Comparison of ENCODE assay signal across 13 cellular contexts in the genomic region with DNA sequence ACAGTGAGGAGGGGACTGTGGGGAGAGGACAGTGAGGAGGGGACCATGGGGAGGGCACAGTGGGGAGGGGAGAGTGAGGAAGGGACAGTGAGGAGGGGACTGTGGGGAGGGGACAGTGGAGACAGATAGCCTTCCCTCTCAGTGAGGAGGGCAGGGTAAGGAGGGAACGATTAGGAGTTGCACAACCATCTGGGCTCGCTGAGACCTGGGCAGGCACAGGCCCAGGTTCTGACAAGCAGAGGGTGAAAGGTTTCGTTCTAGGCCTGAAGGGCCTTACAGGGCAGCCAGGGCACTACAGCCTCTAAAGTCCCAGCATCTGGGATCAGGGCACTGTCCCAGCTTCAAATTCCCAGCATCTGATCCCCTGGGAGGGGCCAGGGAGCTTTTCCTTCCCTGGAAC. TPM values are rescaled to one million over a fixed set of nuclear protein-coding genes. Genes with fewer than 3 reads are reported as not detected.
DNase-seq lines count a peak whose midpoint lies in the region; ATAC-seq, FAIRE-seq and TF ChIP-seq lines count a peak whose summit lies in the region.
"Not testable (repeated sequence)": the region's sequence is repeated elsewhere in the genome, so short reads cannot be mapped to it uniquely, and the experiment has no call there.
"Had no signal": no experiment of that assay in that cellular context is flagged by ENCODE, and none has a peak within 500 bp of the region (broad histone marks: within the 10 kb centered on the region; RNA-seq: fewer than 3 reads in every experiment).

No MANE protein-coding gene starts in this region.

- not testable (repeated sequence) for H3K4me1 ChIP-seq in HCT116 (ENCODE audit: control insufficient read depth in 1 of 2, insufficient read depth in 2 of 2, low read length in 2 of 2); GM12878 (ENCODE audit: control insufficient read depth, insufficient read depth, low read length); foreskin keratinocyte; mucosa of descending colon (ENCODE audit: low read depth)

- not testable (repeated sequence) for H3K9ac ChIP-seq in HCT116 (ENCODE audit: low read length); GM12878 (ENCODE audit: control insufficient read depth, insufficient read depth, low read length)

- not testable (repeated sequence) for H3K9me3 Mint-ChIP-seq in WTC11

- not testable (repeated sequence) for H3K27ac ChIP-seq in HCT116 (ENCODE audit: low read depth, low read length); GM12878 (ENCODE audit: control insufficient read depth, insufficient read depth); foreskin keratinocyte

- TF ChIP-seq CTCF in HCT116 (IDR thresholded peaks at IDR 0.05 in 2 of 3, conservative IDR thresholded peaks at IDR 0.05 in 1 of 3; ENCODE audit: borderline replicate concordance in 1 of 3, insufficient read depth in 1 of 3, low read depth in 2 of 3, low read length in 2 of 3); WTC11 (IDR thresholded peaks at IDR 0.05); GM12878 (IDR thresholded peaks at IDR 0.05 in 2 of 3, conservative IDR thresholded peaks at IDR 0.05 in 1 of 3; ENCODE audit: control insufficient read depth in 2 of 3, extremely low read depth in 1 of 3, insufficient read depth in 1 of 3, low read depth in 3 of 3, low read length in 3 of 3); foreskin keratinocyte (conservative IDR thresholded peaks at IDR 0.05); mucosa of descending colon (IDR thresholded peaks at IDR 0.05): not testable (repeated sequence)

- not testable (repeated sequence) for DNase-seq in HCT116 (ENCODE audit: low read depth, low spot score); WTC11 (ENCODE audit: low spot score); GM12878 (ENCODE audit: low read depth, low spot score); foreskin keratinocyte; left lobe of liver (ENCODE audit: low spot score); mucosa of descending colon; stimulated activated naive CD8-positive, alpha-beta T cell treated with anti-CD3 and anti-CD28 coated beads, Interleukin-15, Interleukin-2, amounts not matched to agents 100 U/mL and 50 U/mL, for 24 hours

- in situ Hi-C loops in GM12878 (cut with MboI), result not testable (repeated sequence)

- peaks cover 73% of the 10 kb centered on the region for H3K27me3 Mint-ChIP-seq in WTC11 (ENCODE audit: low read depth)

- TF ChIP-seq RAD21 in HCT116 (IDR thresholded peaks at IDR 0.05; ENCODE audit: low read depth); GM12878 (IDR thresholded peaks at IDR 0.05; ENCODE audit: insufficient read depth, low read depth, low read length): not testable (repeated sequence)

- H2AFZ ChIP-seq in HCT116 (ENCODE audit: low read depth, low read length, poor library complexity, severe bottlenecking); GM12878 (ENCODE audit: control insufficient read depth, low read depth, low read length): not testable (repeated sequence)

- FAIRE-seq in GM12878 (lab: Jason Lieb, UNC), result not testable (repeated sequence)

- not testable (repeated sequence) for TF ChIP-seq POLR2A in HCT116 (IDR thresholded peaks at IDR 0.05; ENCODE audit: borderline replicate concordance, extremely low read depth, insufficient read depth, insufficient read length); GM12878 (IDR thresholded peaks at IDR 0.05; ENCODE audit: low read depth, low read length)

- SMC1A ChIA-PET in GM12878 (lab: Charles Lee; ENCODE audit: uncharacterized antibody, unreplicated experiment), result not testable (repeated sequence)

- not testable (repeated sequence) for BruUV-seq in HCT116 (replicated peaks; lab: Mats Ljungman, UMichigan); GM12878 (replicated peaks; lab: Mats Ljungman, UMichigan)

- POLR2A ChIA-PET in HCT116 (lab: Charles Lee); WTC11 (lab: Charles Lee); GM12878 (lab: Charles Lee): not testable (repeated sequence)

- RAD21 ChIA-PET in HCT116 (lab: Charles Lee; ENCODE audit: low non-redundant PET in 1 of 2, low total read pairs in 2 of 2, uncharacterized antibody in 2 of 2, unreplicated experiment in 2 of 2); GM12878 (lab: Charles Lee; ENCODE audit: unreplicated experiment): not testable (repeated sequence)

- H4K20me1 ChIP-seq in HCT116 (ENCODE audit: insufficient read depth); GM12878 (ENCODE audit: control insufficient read depth, insufficient read depth): not testable (repeated sequence)

- H3K79me2 ChIP-seq in HCT116 (ENCODE audit: insufficient read depth, low read length); GM12878 (ENCODE audit: control insufficient read depth, insufficient read depth, low read length): not testable (repeated sequence)

- TF ChIP-seq EP300 in GM12878 (IDR thresholded peaks at IDR 0.05; ENCODE audit: borderline replicate concordance in 1 of 2, control insufficient read depth in 1 of 2, low read depth in 2 of 2, low read length in 2 of 2), result not testable (repeated sequence)

- intact Hi-C loops in HCT116 (cut with micrococcal nuclease); GM12878 (cut with micrococcal nuclease; ENCODE audit: unreplicated experiment); mucosa of descending colon (cut with DNase I, micrococcal nuclease): not testable (repeated sequence)

- H3K27me3 ChIP-seq in HCT116 (ENCODE audit: insufficient read depth, low read length), result not testable (repeated sequence)
- H3K27me3 ChIP-seq in GM12878 (replicated peaks in 1 of 2; ENCODE audit: control insufficient read depth in 2 of 2, insufficient read depth in 2 of 2, low read length in 1 of 2) (peaks cover 9 to 24% of the 10 kb centered on the region in 2 experiments), foreskin keratinocyte (peaks cover 55% of the 10 kb centered on the region)

- H3K4me1 Mint-ChIP-seq in WTC11, result not testable (repeated sequence)

- not testable (repeated sequence) for H3K4me3 ChIP-seq in HCT116 (replicated peaks in 1 of 2; ENCODE audit: low read depth in 1 of 2, low read length in 2 of 2); GM12878; mucosa of descending colon

- ATAC-seq in HCT116 (peak; percentile 27; the same call in 1 of the 2 replicates), WTC11 (peak; percentile 12; the same call in 1 of the 2 replicates), GM12878 (peak; percentile 50), foreskin keratinocyte (peak; percentile 6), left lobe of liver (peak; percentile 94), mucosa of descending colon (peak; percentile 18)
- ATAC-seq in stimulated activated naive CD8-positive, alpha-beta T cell treated with anti-CD3 and anti-CD28 coated beads, Interleukin-15, Interleukin-2, amounts not matched to agents 100 U/mL and 50 U/mL, for 24 hours, result peak; percentile 32

- H3K4me2 ChIP-seq in HCT116 (ENCODE audit: low read length); GM12878 (ENCODE audit: control insufficient read depth, insufficient read depth): not testable (repeated sequence)

- H3K27ac Mint-ChIP-seq in WTC11, result not testable (repeated sequence)

- H3K9me3 ChIP-seq in HCT116 (ENCODE audit: control insufficient read depth in 1 of 2, insufficient read depth in 1 of 2, low read depth in 1 of 2, low read length in 2 of 2); GM12878 (replicated peaks; ENCODE audit: control insufficient read depth, insufficient read depth, low read length); mucosa of descending colon: not testable (repeated sequence)

- H3K36me3 Mint-ChIP-seq in WTC11, result not testable (repeated sequence)

- not testable (repeated sequence) for H3K36me3 ChIP-seq in HCT116 (ENCODE audit: control insufficient read depth in 1 of 2, insufficient read depth in 2 of 2, low read length in 2 of 2); GM12878 (ENCODE audit: control insufficient read depth in 2 of 2, insufficient read depth in 2 of 2, low read length in 1 of 2); mucosa of descending colon (ENCODE audit: low read depth)

- WGBS in GM12878 (ENCODE audit: insufficient coverage, insufficient replicate concordance, low lambda C conversion rate, missing lambda C conversion rate), result 65% methylated on average over 3 of the region's 3 CpGs

- H3K4me3 Mint-ChIP-seq in WTC11, result peak overlapping the region; percentile 41; the same call in 1 of the 2 replicates

- not testable (repeated sequence) for H3K9me2 ChIP-seq in HCT116 (ENCODE audit: insufficient read depth)

- CTCF ChIA-PET in HCT116 (lab: Charles Lee); WTC11 (lab: Charles Lee); GM12878 (lab: Yijun Ruan, JAX): not testable (repeated sequence)

RNA-seq across cellular contexts. Expression of a gene that starts 2.1 kb away (rescaled TPM):
- total RNA-seq in HCT116 (2021; ENCODE audit: unreplicated experiment) (not detected), WTC11 (2021) (not detected in 3 replicates), GM12878 (2014; rRNA removed) (not detected in 2 replicates), GM12878 (2014; rRNA removed; fragmentation: Illumina TruSeq; extraction: Trizol) (not detected in 2 replicates), GM12878 (2021) (not detected in 2 replicates), foreskin keratinocyte (not detected in 2 replicates), left lobe of liver (0.40 TPM), mucosa of descending colon (not detected)
- not detected in 2 replicates for polyA plus RNA-seq in HCT116 (2012)
- total RNA-seq in GM12878 (2013; cell fraction: nucleolus; rRNA removed), result not detected in 2 replicates
- not detected for polyA plus RNA-seq in GM12878 (2011; ENCODE audit: low read depth)
- polyA plus RNA-seq in GM12878 (2011; rRNA removed) (not detected in 2 replicates), GM12878 (2014; fragmentation: Illumina TruSeq; extraction: Trizol) (not detected in 2 replicates), GM12878 (2014; fragmentation: Nextera tagmentation; extraction: Ambion mirVana) (not detected), GM12878 (2014; rRNA removed) (0.23 TPM in 1 of 2 replicates, not detected in the other), GM12878 (2016; fragmentation: Nextera tagmentation; extraction: Ambion mirVana) (not detected), foreskin keratinocyte (not detected in 2 replicates)
- polyA plus RNA-seq in GM12878 (2011; cell fraction: cytosol; rRNA removed), result not detected in 2 replicates
- polyA plus RNA-seq in GM12878 (2011; cell fraction: nucleus; rRNA removed), result not detected in 2 replicates
- polyA plus RNA-seq in GM12878 (2012), result not detected in 2 replicates
- polyA minus RNA-seq in GM12878 (2011; rRNA and poly(A)+ RNA removed), result not detected in 2 replicates
- polyA minus RNA-seq in GM12878 (2011; cell fraction: cytosol; rRNA and poly(A)+ RNA removed), result not detected in 2 replicates
- polyA minus RNA-seq in GM12878 (2011; cell fraction: nucleus; rRNA and poly(A)+ RNA removed), result not detected in 2 replicates
- total RNA-seq: A673; Caco-2; CD8-positive, alpha-beta memory T cell; H4 had no signal
- polyA plus RNA-seq: BJ; CD14-positive monocyte; CD8-positive, alpha-beta memory T cell had no signal

RNA-seq across cellular contexts. Expression of a gene that starts 9.0 kb away (rescaled TPM):
- total RNA-seq in HCT116 (2021; ENCODE audit: unreplicated experiment) (3.0 TPM), WTC11 (2021) (1.8 to 2.6 TPM (median 2.4 TPM) in 3 replicates), GM12878 (2014; rRNA removed) (not detected in 2 replicates), GM12878 (2014; rRNA removed; fragmentation: Illumina TruSeq; extraction: Trizol) (not detected in 2 replicates), GM12878 (2021) (0.48 and 0.92 TPM in 2 replicates), foreskin keratinocyte (not detected in 2 replicates), left lobe of liver (67.1 TPM), mucosa of descending colon (1 to 10 TPM in 2 of 3 donors, not detected in 1; 2.9 to 3.4 TPM)
- 4.4 and 6.3 TPM in 2 replicates for polyA plus RNA-seq in HCT116 (2012)
- total RNA-seq in GM12878 (2013; cell fraction: nucleolus; rRNA removed), result not detected in 2 replicates
- polyA plus RNA-seq in GM12878 (2011; ENCODE audit: low read depth), result not detected
- polyA plus RNA-seq in GM12878 (2011; rRNA removed) (0.30 TPM in 1 of 2 replicates, not detected in the other), GM12878 (2014; fragmentation: Illumina TruSeq; extraction: Trizol) (not detected in 2 replicates), GM12878 (2014; fragmentation: Nextera tagmentation; extraction: Ambion mirVana) (not detected), GM12878 (2014; rRNA removed) (0.25 TPM in 1 of 2 replicates, not detected in the other), GM12878 (2016; fragmentation: Nextera tagmentation; extraction: Ambion mirVana) (under 1 TPM in 1 of 2 experiments, not detected in 1; 0.96 TPM), foreskin keratinocyte (not detected in 2 replicates)
- 0.88 and 1.3 TPM in 2 replicates for polyA plus RNA-seq in GM12878 (2011; cell fraction: cytosol; rRNA removed)
- polyA plus RNA-seq in GM12878 (2011; cell fraction: nucleus; rRNA removed), result 1.6 and 2.2 TPM in 2 replicates
- 0.66 TPM in 1 of 2 replicates, not detected in the other for polyA plus RNA-seq in GM12878 (2012)
- polyA minus RNA-seq in GM12878 (2011; rRNA and poly(A)+ RNA removed), result not detected in 2 replicates
- 8.8 TPM in 1 of 2 replicates, not detected in the other for polyA minus RNA-seq in GM12878 (2011; cell fraction: cytosol; rRNA and poly(A)+ RNA removed)
- polyA minus RNA-seq in GM12878 (2011; cell fraction: nucleus; rRNA and poly(A)+ RNA removed), result 2.3 TPM in 1 of 2 replicates, not detected in the other
- total RNA-seq: CD8-positive, alpha-beta memory T cell had no signal

RNA-seq across cellular contexts. Expression of a gene that starts 11.3 kb away (rescaled TPM):
- not detected for total RNA-seq in HCT116 (2021; ENCODE audit: unreplicated experiment)
- polyA plus RNA-seq in HCT116 (2012), result 0.14 and 0.36 TPM in 2 replicates
- 0.41 to 0.53 TPM (median 0.52 TPM) in 3 replicates for total RNA-seq in WTC11 (2021)
- not detected in 2 replicates for total RNA-seq in GM12878 (2013; cell fraction: nucleolus; rRNA removed)
- total RNA-seq in GM12878 (2014; rRNA removed), result not detected in 2 replicates
- total RNA-seq in GM12878 (2014; rRNA removed; fragmentation: Illumina TruSeq; extraction: Trizol), result not detected in 2 replicates
- 0.49 TPM in 1 of 2 replicates, not detected in the other for total RNA-seq in GM12878 (2021)
- not detected for polyA plus RNA-seq in GM12878 (2011; ENCODE audit: low read depth)
- not detected in 2 replicates for polyA plus RNA-seq in GM12878 (2011; rRNA removed)
- polyA plus RNA-seq in GM12878 (2011; cell fraction: cytosol; rRNA removed), result 0.13 TPM in 1 of 2 replicates, not detected in the other
- 0.28 TPM in 1 of 2 replicates, not detected in the other for polyA plus RNA-seq in GM12878 (2011; cell fraction: nucleus; rRNA removed)
- polyA plus RNA-seq in GM12878 (2012), result not detected in 2 replicates
- polyA plus RNA-seq in GM12878 (2014; fragmentation: Illumina TruSeq; extraction: Trizol), result not detected in 2 replicates
- polyA plus RNA-seq in GM12878 (2014; fragmentation: Nextera tagmentation; extraction: Ambion mirVana), result not detected
- not detected in 2 replicates for polyA plus RNA-seq in GM12878 (2014; rRNA removed)
- polyA plus RNA-seq in GM12878 (2016; fragmentation: Nextera tagmentation; extraction: Ambion mirVana), result not detected
- not detected in 2 replicates for polyA minus RNA-seq in GM12878 (2011; rRNA and poly(A)+ RNA removed)
- polyA minus RNA-seq in GM12878 (2011; cell fraction: cytosol; rRNA and poly(A)+ RNA removed), result 1.4 TPM in 1 of 2 replicates, not detected in the other
- not detected in 2 replicates for polyA minus RNA-seq in GM12878 (2011; cell fraction: nucleus; rRNA and poly(A)+ RNA removed)
- total RNA-seq in foreskin keratinocyte, result not detected in 2 replicates
- polyA plus RNA-seq in foreskin keratinocyte, result 0.07 TPM in 1 of 2 replicates, not detected in the other
- total RNA-seq in left lobe of liver, result 0.81 TPM
- under 1 TPM in 1 of 3 donors, not detected in 2; 0.41 TPM for total RNA-seq in mucosa of descending colon
- total RNA-seq: A673; Caco-2; CD8-positive, alpha-beta memory T cell; H4 had no signal
- polyA plus RNA-seq: BJ; CD14-positive monocyte; CD8-positive, alpha-beta memory T cell had no signal

RNA-seq across cellular contexts. Expression of a gene that starts 12.8 kb away (rescaled TPM):
- 4.9 TPM for total RNA-seq in HCT116 (2021; ENCODE audit: unreplicated experiment)
- polyA plus RNA-seq in HCT116 (2012), result 0.50 and 2.7 TPM in 2 replicates
- 2.1 to 3.4 TPM (median 3.1 TPM) in 3 replicates for total RNA-seq in WTC11 (2021)
- total RNA-seq in GM12878 (2013; cell fraction: nucleolus; rRNA removed), result not detected in 2 replicates
- 0.28 TPM in 1 of 2 replicates, not detected in the other for total RNA-seq in GM12878 (2014; rRNA removed)
- total RNA-seq in GM12878 (2014; rRNA removed; fragmentation: Illumina TruSeq; extraction: Trizol), result not detected in 2 replicates
- total RNA-seq in GM12878 (2021), result 1.9 and 2.4 TPM in 2 replicates
- not detected for polyA plus RNA-seq in GM12878 (2011; ENCODE audit: low read depth)
- polyA plus RNA-seq in GM12878 (2011; rRNA removed), result 0.63 and 3.5 TPM in 2 replicates
- 13.0 and 16.9 TPM in 2 replicates for polyA plus RNA-seq in GM12878 (2011; cell fraction: cytosol; rRNA removed)
- polyA plus RNA-seq in GM12878 (2011; cell fraction: nucleus; rRNA removed), result 10.8 and 15.8 TPM in 2 replicates
- 1.2 TPM in 1 of 2 replicates, not detected in the other for polyA plus RNA-seq in GM12878 (2012)
- not detected in 2 replicates for polyA plus RNA-seq in GM12878 (2014; fragmentation: Illumina TruSeq; extraction: Trizol)
- under 1 TPM in 1 of 2 experiments, not detected in 1; 0.33 TPM for polyA plus RNA-seq in GM12878 (2014; fragmentation: Nextera tagmentation; extraction: Ambion mirVana)
- polyA plus RNA-seq in GM12878 (2014; rRNA removed), result 0.32 and 0.83 TPM in 2 replicates
- not detected for polyA plus RNA-seq in GM12878 (2016; fragmentation: Nextera tagmentation; extraction: Ambion mirVana)
- polyA minus RNA-seq in GM12878 (2011; rRNA and poly(A)+ RNA removed), result 4.2 and 6.9 TPM in 2 replicates
- polyA minus RNA-seq in GM12878 (2011; cell fraction: cytosol; rRNA and poly(A)+ RNA removed), result 10.0 TPM in 1 of 2 replicates, not detected in the other
- 2.4 and 3.0 TPM in 2 replicates for polyA minus RNA-seq in GM12878 (2011; cell fraction: nucleus; rRNA and poly(A)+ RNA removed)
- not detected in 2 replicates for total RNA-seq in foreskin keratinocyte
- polyA plus RNA-seq in foreskin keratinocyte, result 0.41 TPM in 1 of 2 replicates, not detected in the other
- total RNA-seq in left lobe of liver, result 112 TPM
- total RNA-seq in mucosa of descending colon, result 1 to 10 TPM in 2 of 3 donors, not detected in 1; 4.3 to 8.5 TPM
- total RNA-seq: CD8-positive, alpha-beta memory T cell; H4 had no signal
- polyA plus RNA-seq: BJ had no signal

RNA-seq across cellular contexts. Expression of a gene that starts 16.6 kb away (rescaled TPM):
- total RNA-seq in HCT116 (2021; ENCODE audit: unreplicated experiment), result not detected
- polyA plus RNA-seq in HCT116 (2012), result not detected in 2 replicates
- 3.0 to 7.8 TPM (median 5.2 TPM) in 3 replicates for total RNA-seq in WTC11 (2021)
- total RNA-seq in GM12878 (2013; cell fraction: nucleolus; rRNA removed), result not detected in 2 replicates
- not detected in 2 replicates for total RNA-seq in GM12878 (2014; rRNA removed)
- not detected in 2 replicates for total RNA-seq in GM12878 (2014; rRNA removed; fragmentation: Illumina TruSeq; extraction: Trizol)
- not detected in 2 replicates for total RNA-seq in GM12878 (2021)
- polyA plus RNA-seq in GM12878 (2011; ENCODE audit: low read depth), result not detected
- not detected in 2 replicates for polyA plus RNA-seq in GM12878 (2011; rRNA removed)
- 0.18 TPM in 1 of 2 replicates, not detected in the other for polyA plus RNA-seq in GM12878 (2011; cell fraction: cytosol; rRNA removed)
- polyA plus RNA-seq in GM12878 (2011; cell fraction: nucleus; rRNA removed), result not detected in 2 replicates
- polyA plus RNA-seq in GM12878 (2012), result not detected in 2 replicates
- not detected in 2 replicates for polyA plus RNA-seq in GM12878 (2014; fragmentation: Illumina TruSeq; extraction: Trizol)
- not detected for polyA plus RNA-seq in GM12878 (2014; fragmentation: Nextera tagmentation; extraction: Ambion mirVana)
- not detected in 2 replicates for polyA plus RNA-seq in GM12878 (2014; rRNA removed)
- not detected for polyA plus RNA-seq in GM12878 (2016; fragmentation: Nextera tagmentation; extraction: Ambion mirVana)
- polyA minus RNA-seq in GM12878 (2011; rRNA and poly(A)+ RNA removed), result not detected in 2 replicates
- polyA minus RNA-seq in GM12878 (2011; cell fraction: cytosol; rRNA and poly(A)+ RNA removed), result not detected in 2 replicates
- polyA minus RNA-seq in GM12878 (2011; cell fraction: nucleus; rRNA and poly(A)+ RNA removed), result not detected in 2 replicates
- total RNA-seq in foreskin keratinocyte, result 0.28 TPM in 1 of 2 replicates, not detected in the other
- 0.64 and 1.6 TPM in 2 replicates for polyA plus RNA-seq in foreskin keratinocyte
- total RNA-seq in left lobe of liver, result not detected
- not detected for total RNA-seq in mucosa of descending colon
- total RNA-seq: CD8-positive, alpha-beta memory T cell; H4 had no signal
- polyA plus RNA-seq: CD14-positive monocyte had no signal

Comparison
In these comparisons a context has a peak if more than half of its experiments do, and no peak if none do; other contexts are left out.
1. ATAC-seq: peak in every context shown above with its lines; median percentile 94 in left lobe of liver; 50 in GM12878; 32 in stimulated activated naive CD8-positive, alpha-beta T cell treated with anti-CD3 and anti-CD28 coated beads, Interleukin-15, Interleukin-2, amounts not matched to agents 100 U/mL and 50 U/mL, for 24 hours; 27 in HCT116; 18 in mucosa of descending colon; 12 in WTC11; 6 in foreskin keratinocyte.